Comparison of ENCODE assay signal across 8 cellular contexts in genomic region chr10:62048473-62048872, GRCh38.
DNase-seq lines count a peak whose midpoint lies in the region; ATAC-seq, FAIRE-seq and TF ChIP-seq lines count a peak whose summit lies in the region.

No MANE protein-coding gene starts in this region.

- H3K27ac ChIP-seq in DOHH2 (ENCODE audit: low read depth, low read length) (peak overlapping the region; percentile 11; the same call in 1 of the 2 replicates), VCaP (peak overlapping the region; percentile 61)

- H3K36me3 ChIP-seq in DOHH2 (ENCODE audit: control insufficient read depth, low read length), result peaks cover 29% of the 10 kb centered on the region

- peak overlapping the region; percentile 72 for H3K4me2 ChIP-seq in DOHH2 (ENCODE audit: low read length)

- no peaks in the 10 kb centered on the region for H4K20me1 ChIP-seq in DOHH2 (ENCODE audit: control insufficient read depth, insufficient read depth, low read depth, low read length)

- H3K9me3 ChIP-seq in DOHH2 (ENCODE audit: control insufficient read depth, insufficient read depth, low read length), result no peaks in the 10 kb centered on the region

- H3F3A ChIP-seq in DOHH2 (ENCODE audit: control insufficient read depth, insufficient read depth), result peaks cover 20% of the 10 kb centered on the region

- H3K79me2 ChIP-seq in DOHH2 (ENCODE audit: control insufficient read depth, low read length), result peaks cover 56% of the 10 kb centered on the region

- FAIRE-seq in D721Med (lab: Jason Lieb, UNC), result no peak

- H3K9me2 ChIP-seq in DOHH2 (replicated peaks; ENCODE audit: control insufficient read depth, low read length), result no peaks in the 10 kb centered on the region

- H3K27me3 ChIP-seq in DOHH2 (ENCODE audit: control insufficient read depth, low read length), result no peaks in the 10 kb centered on the region

- DNase-seq in fibroblast of the aortic adventitia (ENCODE audit: low read depth) (no peak), retinal pigment epithelial cell (ENCODE audit: low read depth) (no peak), D721Med (ENCODE audit: insufficient read length, low spot score) (no peak), NCI-H2196 (lab: John Stamatoyannopoulos, UW; ENCODE audit: unreplicated experiment) (no peak)

- ATAC-seq in HG03354 (IDR thresholded peaks at IDR 0.05; ENCODE audit: poor library complexity, severe bottlenecking, unreplicated experiment), result no peak
- ATAC-seq in GM21360 (IDR thresholded peaks at IDR 0.05; ENCODE audit: unreplicated experiment), result no peak

- peaks cover 100% of the 10 kb centered on the region for H3K4me1 ChIP-seq in DOHH2 (ENCODE audit: control insufficient read depth, low read length)

- H3K4me3 ChIP-seq in DOHH2 (ENCODE audit: low read length), result peak overlapping the region; percentile 55
- peak overlapping the region; percentile 89 for H3K4me3 ChIP-seq in fibroblast of the aortic adventitia (ENCODE audit: low read depth, low read length)
- H3K4me3 ChIP-seq in retinal pigment epithelial cell (ENCODE audit: low read length), result peak overlapping the region; percentile 85

- TF ChIP-seq CTCF in DOHH2 (IDR thresholded peaks at IDR 0.05; ENCODE audit: low read depth, low read length, poor library complexity, severe bottlenecking) (no peak), VCaP (conservative IDR thresholded peaks at IDR 0.05) (no peak), fibroblast of the aortic adventitia (IDR thresholded peaks at IDR 0.05; ENCODE audit: insufficient read depth, low read length) (no peak), retinal pigment epithelial cell (conservative IDR thresholded peaks at IDR 0.05; ENCODE audit: low read depth, low read length) (no peak), D721Med (IDR thresholded peaks at IDR 0.05; ENCODE audit: insufficient read depth, missing control alignments) (no peak)
